ENCODE assay signal across 9 cellular contexts in the genomic region with DNA sequence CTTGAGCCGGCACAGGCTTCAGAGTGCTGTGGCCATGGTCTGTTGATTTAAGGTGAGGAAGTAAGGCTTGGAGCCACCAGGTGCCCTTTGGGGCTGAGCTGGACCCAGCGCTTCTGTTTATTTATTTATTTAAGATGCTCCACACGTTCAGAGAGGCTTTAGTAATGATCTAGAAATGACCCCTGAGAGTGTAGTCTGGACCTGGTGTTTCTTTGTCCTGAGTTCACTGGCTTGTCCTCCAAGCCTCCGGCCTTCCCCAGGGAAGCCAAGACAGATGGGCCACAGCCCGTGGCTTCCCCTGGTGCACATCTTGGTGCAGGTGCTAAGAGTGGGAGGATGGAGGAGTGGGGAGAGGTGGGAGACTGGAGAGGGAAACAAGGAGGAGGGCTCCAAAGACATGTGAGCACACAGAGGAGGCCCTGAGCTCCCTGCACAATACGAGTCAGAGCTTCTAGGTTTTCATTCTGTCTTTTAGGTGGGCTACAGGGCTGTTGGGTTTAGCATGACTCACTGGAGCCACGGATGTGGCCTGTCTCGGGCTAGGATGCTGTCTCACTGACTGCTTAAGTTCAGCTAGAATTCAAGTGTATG. TPM values are rescaled to one million over a fixed set of nuclear protein-coding genes. Genes with fewer than 3 reads are reported as not detected.
DNase-seq lines count a peak whose midpoint lies in the region; ATAC-seq and TF ChIP-seq lines count a peak whose summit lies in the region.
"Had no signal": no experiment of that assay in that cellular context is flagged by ENCODE, and none has a peak within 500 bp of the region (broad histone marks: within the 10 kb centered on the region; RNA-seq: fewer than 3 reads in every experiment).

No MANE protein-coding gene starts in this region.

- H3K27me3 Mint-ChIP-seq in activated T-helper 2 cell treated with anti-CD3 and anti-CD28 coated beads, Interferon-gamma antibody, Interleukin-2, Interleukin-4, amounts not matched to agents 10 μg/mL and 5 μg/mL and 100 μg/mL, durations not matched to agents 14 hours and 24 hours and 36 hours (ENCODE audit: low read depth): no peaks in the 10 kb centered on the region
- H3K27me3 Mint-ChIP-seq in naive thymus-derived CD8-positive, alpha-beta T cell: peaks cover 0 to 3% (median 0%) of the 10 kb centered on the region in 5 donors
- no peaks in the 10 kb centered on the region for H3K27me3 Mint-ChIP-seq in MCF 10A (ENCODE audit: insufficient read depth, unreplicated experiment)

- peak; percentile 26 to 67 for ATAC-seq in naive thymus-derived CD8-positive, alpha-beta T cell

- H3K4me3 Mint-ChIP-seq in activated T-helper 2 cell treated with anti-CD3 and anti-CD28 coated beads, Interferon-gamma antibody, Interleukin-2, Interleukin-4, amounts not matched to agents 10 μg/mL and 5 μg/mL and 100 μg/mL, durations not matched to agents 14 hours and 24 hours and 36 hours (ENCODE audit: low read depth): peak overlapping the region; percentile 38
- H3K4me3 Mint-ChIP-seq in naive thymus-derived CD8-positive, alpha-beta T cell: peak overlapping the region in 1 of 10 donors; percentile 39
- no peak overlapping the region for H3K4me3 Mint-ChIP-seq in MCF 10A (ENCODE audit: unreplicated experiment)

- DNase-seq in activated T-helper 2 cell treated with anti-CD3 and anti-CD28 coated beads, Interferon-gamma antibody, Interleukin-2, Interleukin-4, amounts not matched to agents 10 μg/mL and 5 μg/mL and 100 μg/mL, durations not matched to agents 14 hours and 24 hours and 36 hours (ENCODE audit: low spot score): peak; percentile 21
- peak in 2 of 10 donors; percentile 9 to 62 for DNase-seq in naive thymus-derived CD8-positive, alpha-beta T cell
- DNase-seq in MCF 10A (ENCODE audit: unreplicated experiment) (no peak), NCI-H82 (lab: John Stamatoyannopoulos, UW) (no peak), NCI-H748 treated with DMSO at 0.1 percent for 48 hours (lab: John Stamatoyannopoulos, UW) (no peak), NCI-H1930 (lab: John Stamatoyannopoulos, UW) (no peak)

- peak overlapping the region; percentile 84 for H3K27ac ChIP-seq in DOHH2 (ENCODE audit: low read depth, low read length)

- peaks cover 66% of the 10 kb centered on the region for H3K36me3 ChIP-seq in DOHH2 (ENCODE audit: control insufficient read depth, low read length)
- no peaks in the 10 kb centered on the region for H3K36me3 ChIP-seq in Loucy (ENCODE audit: insufficient read depth, low read length)

- POLR2A ChIA-PET in naive thymus-derived CD8-positive, alpha-beta T cell (lab: Charles Lee): interaction anchor here (1.1 kb wide), 1 partner anchor 34 kb away, joined by 3 read pairs; no protein-coding TSS in a partner anchor
- POLR2A ChIA-PET in MCF 10A (lab: Yijun Ruan, JAX): no interaction called here

- H3K79me2 ChIP-seq in DOHH2 (ENCODE audit: control insufficient read depth, low read length) (peaks cover 21% of the 10 kb centered on the region), Loucy (ENCODE audit: insufficient read depth, low read length) (no peaks in the 10 kb centered on the region)

- H3K9me2 ChIP-seq in DOHH2 (replicated peaks; ENCODE audit: control insufficient read depth, low read length): no peaks in the 10 kb centered on the region
- H3K9me2 ChIP-seq in Loucy (replicated peaks; ENCODE audit: low read depth, low read length): no peaks in the 10 kb centered on the region

- H3F3A ChIP-seq in DOHH2 (ENCODE audit: control insufficient read depth, insufficient read depth) (peaks cover 16% of the 10 kb centered on the region; the same call in 1 of the 2 replicates), Loucy (ENCODE audit: low read depth) (no peaks in the 10 kb centered on the region)

- CTCF ChIA-PET in MCF 10A (lab: Yijun Ruan, JAX): interaction anchor here (1.0 kb wide), 1 partner anchor 13 kb away, joined by 3 read pairs; no protein-coding TSS in a partner anchor

- H2AFZ ChIP-seq in Loucy (ENCODE audit: low read length): 0 out of 2 replicates have a peak overlapping the region, but pooled peaks have one; percentile 10

- peak overlapping the region; percentile 87 for H3K27ac Mint-ChIP-seq in activated T-helper 2 cell treated with anti-CD3 and anti-CD28 coated beads, Interferon-gamma antibody, Interleukin-2, Interleukin-4, amounts not matched to agents 10 μg/mL and 5 μg/mL and 100 μg/mL, durations not matched to agents 14 hours and 24 hours and 36 hours
- H3K27ac Mint-ChIP-seq in naive thymus-derived CD8-positive, alpha-beta T cell: peak overlapping the region in 2 of 10 donors; percentile 43 to 53
- no peak overlapping the region for H3K27ac Mint-ChIP-seq in MCF 10A (ENCODE audit: low read depth, unreplicated experiment)

- H3K4me2 ChIP-seq in DOHH2 (ENCODE audit: low read length) (peak overlapping the region; percentile 46), Loucy (ENCODE audit: low read depth, low read length, poor library complexity, severe bottlenecking) (peak overlapping the region; percentile 13)

- peaks cover 64% of the 10 kb centered on the region for H3K4me1 Mint-ChIP-seq in activated T-helper 2 cell treated with anti-CD3 and anti-CD28 coated beads, Interferon-gamma antibody, Interleukin-2, Interleukin-4, amounts not matched to agents 10 μg/mL and 5 μg/mL and 100 μg/mL, durations not matched to agents 14 hours and 24 hours and 36 hours (ENCODE audit: low read depth)
- H3K4me1 Mint-ChIP-seq in naive thymus-derived CD8-positive, alpha-beta T cell: peaks cover 5 to 16% (median 8%) of the 10 kb centered on the region in 4 donors
- peaks cover 5% of the 10 kb centered on the region for H3K4me1 Mint-ChIP-seq in MCF 10A (ENCODE audit: insufficient read depth, unreplicated experiment)

- H3K36me3 Mint-ChIP-seq in activated T-helper 2 cell treated with anti-CD3 and anti-CD28 coated beads, Interferon-gamma antibody, Interleukin-2, Interleukin-4, amounts not matched to agents 10 μg/mL and 5 μg/mL and 100 μg/mL, durations not matched to agents 14 hours and 24 hours and 36 hours (ENCODE audit: low read depth): peaks cover 74% of the 10 kb centered on the region
- H3K36me3 Mint-ChIP-seq in naive thymus-derived CD8-positive, alpha-beta T cell: peaks cover 0 to 6% (median 5%) of the 10 kb centered on the region in 3 donors
- H3K36me3 Mint-ChIP-seq in MCF 10A (ENCODE audit: insufficient read depth, unreplicated experiment): no peaks in the 10 kb centered on the region

- peak overlapping the region; percentile 46 for H3K9ac ChIP-seq in Loucy (ENCODE audit: low read depth, low read length, poor library complexity, severe bottlenecking)

- intact Hi-C loops in activated T-helper 2 cell treated with anti-CD3 and anti-CD28 coated beads, Interferon-gamma antibody, Interleukin-2, Interleukin-4, amounts not matched to agents 10 μg/mL and 5 μg/mL and 100 μg/mL, durations not matched to agents 14 hours and 24 hours and 36 hours (cut with micrococcal nuclease): loop anchor here (2.0 to 5.0 kb wide), 3 partner anchors 34 to 234 kb away; a partner anchor contains a TSS
- intact Hi-C loops in MCF 10A (cut with micrococcal nuclease): no loop called here

- TF ChIP-seq CTCF in DOHH2 (IDR thresholded peaks at IDR 0.05; ENCODE audit: low read depth, low read length, poor library complexity, severe bottlenecking): no peak
- no peak for TF ChIP-seq CTCF in Loucy (conservative IDR thresholded peaks at IDR 0.05; ENCODE audit: low read length)
- no peak for TF ChIP-seq CTCF in MCF 10A (IDR thresholded peaks at IDR 0.05; ENCODE audit: unreplicated experiment)

- H3K4me1 ChIP-seq in DOHH2 (ENCODE audit: control insufficient read depth, low read length) (peaks cover 69% of the 10 kb centered on the region), Loucy (ENCODE audit: insufficient read depth, low read length, poor library complexity, severe bottlenecking) (peaks cover 57% of the 10 kb centered on the region)

- H3K4me3 ChIP-seq in DOHH2 (ENCODE audit: low read length): no peak overlapping the region
- no peak overlapping the region for H3K4me3 ChIP-seq in Loucy (ENCODE audit: low read length, poor library complexity, severe bottlenecking)
- H3K4me3 ChIP-seq: K562 had no signal

- H3K9me3 ChIP-seq in DOHH2 (ENCODE audit: control insufficient read depth, insufficient read depth, low read length): peaks cover 20% of the 10 kb centered on the region
- H3K9me3 ChIP-seq in Loucy (ENCODE audit: insufficient read depth, low read depth, low read length): peaks cover 3% of the 10 kb centered on the region; the same call in 1 of the 2 replicates

- no TSS peak for BruUV-seq in MCF 10A (replicated peaks; lab: Mats Ljungman, UMichigan)

- H3K9me3 Mint-ChIP-seq in activated T-helper 2 cell treated with anti-CD3 and anti-CD28 coated beads, Interferon-gamma antibody, Interleukin-2, Interleukin-4, amounts not matched to agents 10 μg/mL and 5 μg/mL and 100 μg/mL, durations not matched to agents 14 hours and 24 hours and 36 hours: peaks cover 25% of the 10 kb centered on the region
- H3K9me3 Mint-ChIP-seq in naive thymus-derived CD8-positive, alpha-beta T cell: peaks cover 0 to 8% (median 5%) of the 10 kb centered on the region in 9 donors
- no peaks in the 10 kb centered on the region for H3K9me3 Mint-ChIP-seq in MCF 10A (ENCODE audit: unreplicated experiment)

- H3K27me3 ChIP-seq in DOHH2 (ENCODE audit: control insufficient read depth, low read length) (no peaks in the 10 kb centered on the region), Loucy (ENCODE audit: insufficient read depth, low read length, poor library complexity, severe bottlenecking) (no peaks in the 10 kb centered on the region)

- no peaks in the 10 kb centered on the region for H4K20me1 ChIP-seq in DOHH2 (ENCODE audit: control insufficient read depth, insufficient read depth, low read depth, low read length)
- no peaks in the 10 kb centered on the region for H4K20me1 ChIP-seq in Loucy (ENCODE audit: insufficient read depth, low read length, poor library complexity, severe bottlenecking)

RNA-seq across cellular contexts. Expression of a gene that starts 56.9 kb away (rescaled TPM):
- total RNA-seq in activated T-helper 2 cell treated with anti-CD3 and anti-CD28 coated beads, Interferon-gamma antibody, Interleukin-2, Interleukin-4, amounts not matched to agents 10 μg/mL and 5 μg/mL and 100 μg/mL, durations not matched to agents 14 hours and 24 hours and 36 hours: 33.3 and 34.9 TPM in 2 replicates
- 1 to 10 TPM; 5.8 to 7.6 TPM for total RNA-seq in naive thymus-derived CD8-positive, alpha-beta T cell
- under 1 TPM in 2 of 3 donors, not detected in 1; 0.11 to 0.23 TPM for polyA plus RNA-seq in naive thymus-derived CD8-positive, alpha-beta T cell
- total RNA-seq in MCF 10A (2022): 3.2 and 3.3 TPM in 2 replicates
